In genomic region chr1:181987996-181988395, GRCh38 we compare ENCODE assay signal across 27 cellular contexts.
"Had no signal": no experiment of that assay in that cellular context is flagged by ENCODE, and none has a peak within 500 bp of the region (broad histone marks: within the 10 kb centered on the region; RNA-seq: fewer than 3 reads in every experiment).

No MANE protein-coding gene starts in this region.

- H3K27me3 ChIP-seq: neural progenitor cell, ovary, right lobe of liver, sigmoid colon, suprapubic skin, testis, tibial nerve, upper lobe of left lung, vagina had no signal

- H3K9me3 Mint-ChIP-seq: natural killer cell; nephron; neural progenitor cell; stimulated activated effector memory CD8-positive, alpha-beta T cell treated with anti-CD3 and anti-CD28 coated beads, Interleukin-12 subunit alpha, Interleukin-12 subunit beta, amount 100 ng/mL, for 72 hours; stimulated activated naive CD8-positive, alpha-beta T cell treated with anti-CD3 and anti-CD28 coated beads, Interleukin-15, amount 100 ng/mL, for 72 hours had no signal

- H3K36me3 Mint-ChIP-seq: natural killer cell; neural progenitor cell; stimulated activated effector memory CD8-positive, alpha-beta T cell treated with anti-CD3 and anti-CD28 coated beads, Interleukin-12 subunit alpha, Interleukin-12 subunit beta, amount 100 ng/mL, for 72 hours had no signal

- H2AFZ ChIP-seq: neural progenitor cell, parathyroid adenoma had no signal

- ATAC-seq: natural killer cell; psoas muscle; right lobe of liver; stimulated activated effector memory CD8-positive, alpha-beta T cell treated with anti-CD3 and anti-CD28 coated beads, Interleukin-12 subunit alpha, Interleukin-12 subunit beta, amount 100 ng/mL, for 72 hours; stimulated activated naive CD8-positive, alpha-beta T cell treated with anti-CD3 and anti-CD28 coated beads, Interleukin-15, amount 100 ng/mL, for 72 hours; stimulated activated naive CD8-positive, alpha-beta T cell treated with anti-CD3 and anti-CD28 coated beads, Interleukin-15, Interleukin-2, amounts not matched to agents 100 U/mL and 50 U/mL, for 24 hours had no signal

- H3K4me3 Mint-ChIP-seq: natural killer cell; nephron; neural progenitor cell; stimulated activated effector memory CD8-positive, alpha-beta T cell treated with anti-CD3 and anti-CD28 coated beads, Interleukin-12 subunit alpha, Interleukin-12 subunit beta, amount 100 ng/mL, for 72 hours; stimulated activated naive CD8-positive, alpha-beta T cell treated with anti-CD3 and anti-CD28 coated beads, Interleukin-15, amount 100 ng/mL, for 72 hours had no signal

- H3K4me3 ChIP-seq: neural progenitor cell, ovary, psoas muscle, right lobe of liver, sigmoid colon, suprapubic skin, testis, tibial nerve, upper lobe of left lung, vagina had no signal

- H3K4me1 Mint-ChIP-seq: natural killer cell; stimulated activated effector memory CD8-positive, alpha-beta T cell treated with anti-CD3 and anti-CD28 coated beads, Interleukin-12 subunit alpha, Interleukin-12 subunit beta, amount 100 ng/mL, for 72 hours had no signal

- H3K36me3 ChIP-seq: neural progenitor cell, ovary, right lobe of liver, sigmoid colon, suprapubic skin, tibial nerve, upper lobe of left lung, vagina had no signal

- FAIRE-seq: small intestine, urothelium cell line had no signal

- DNase-seq: natural killer cell; ovary; psoas muscle; right cardiac atrium; right lobe of liver; sigmoid colon; small intestine; stimulated activated CD4-positive, alpha-beta T cell treated with anti-CD3 and anti-CD28 coated beads, Interleukin-15, amount 100 ng/mL, for 24 hours; stimulated activated CD4-positive, alpha-beta T cell treated with anti-CD3 and anti-CD28 coated beads, Interleukin-2, amount 100 ng/mL, for 24 hours; stimulated activated CD4-positive, alpha-beta T cell treated with anti-CD3 and anti-CD28 coated beads, Interleukin-2, amount 100 ng/mL, for 48 hours; stimulated activated CD4-positive, alpha-beta T cell treated with anti-CD3 and anti-CD28 coated beads, Interleukin-4, amount 100 ng/mL, for 24 hours; stimulated activated naive CD4-positive, alpha-beta T cell; stimulated activated naive CD8-positive, alpha-beta T cell treated with anti-CD3 and anti-CD28 coated beads, Interleukin-15, amount 100 ng/mL, for 72 hours; stimulated activated naive CD8-positive, alpha-beta T cell treated with anti-CD3 and anti-CD28 coated beads, Interleukin-15, Interleukin-2, amounts not matched to agents 100 U/mL and 50 U/mL, for 24 hours; substantia nigra; testis; trophoblast cell; upper lobe of left lung had no signal

- H3K27ac ChIP-seq: neural progenitor cell, ovary, parathyroid adenoma, psoas muscle, right lobe of liver, sigmoid colon, suprapubic skin, testis, upper lobe of left lung, vagina had no signal

- H3K79me2 ChIP-seq: parathyroid adenoma had no signal

- H3K9ac ChIP-seq: neural progenitor cell, parathyroid adenoma had no signal

- H3K4me2 ChIP-seq: neural progenitor cell had no signal

- H3K9me3 ChIP-seq: ovary, psoas muscle, right lobe of liver, sigmoid colon, suprapubic skin, testis, tibial nerve, upper lobe of left lung, vagina had no signal

- H3K4me1 ChIP-seq: parathyroid adenoma, psoas muscle, right lobe of liver, sigmoid colon, suprapubic skin, upper lobe of left lung, vagina had no signal

- H3K27ac Mint-ChIP-seq: natural killer cell; neural progenitor cell; progenitor cell of endocrine pancreas; stimulated activated effector memory CD8-positive, alpha-beta T cell treated with anti-CD3 and anti-CD28 coated beads, Interleukin-12 subunit alpha, Interleukin-12 subunit beta, amount 100 ng/mL, for 72 hours; stimulated activated naive CD8-positive, alpha-beta T cell treated with anti-CD3 and anti-CD28 coated beads, Interleukin-15, amount 100 ng/mL, for 72 hours had no signal
